3 cellular contexts compared by ENCODE assay signal in genomic region chr2:134723742-134724141, GRCh38. TPM values are rescaled to one million over a fixed set of nuclear protein-coding genes. Genes with fewer than 3 reads are reported as not detected.
"Had no signal": no experiment of that assay in that cellular context is flagged by ENCODE, and none has a peak within 500 bp of the region (broad histone marks: within the 10 kb centered on the region; RNA-seq: fewer than 3 reads in every experiment).

No MANE protein-coding gene starts in this region.

RNA-seq across cellular contexts. Expression of gene TMEM163, which starts 4.9 kb away (rescaled TPM):
- total RNA-seq: HepG2, HT-29, IMR-90 had no signal
- polyA plus RNA-seq: IMR-90 had no signal
